Comparison of ENCODE assay signal across 8 cellular contexts in genomic region chr1:229272164-229273158, GRCh38. TPM values are rescaled to one million over a fixed set of nuclear protein-coding genes. Genes with fewer than 3 reads are reported as not detected.
A peak's percentile ranks its signal among the peaks of the same experiment; 100 is the strongest.
DNase-seq lines count a peak whose midpoint lies in the region; ATAC-seq and TF ChIP-seq lines count a peak whose summit lies in the region.

No MANE protein-coding gene starts in this region.

- no peak overlapping the region for H3K56ac ChIP-seq in H9 (ENCODE audit: insufficient read length, low read depth, low read length)

- peak overlapping the region; percentile 91 for H3K4me2 ChIP-seq in H9 (ENCODE audit: insufficient read depth, insufficient read length, low read length)

- TF ChIP-seq POLR2A in tibial nerve (IDR thresholded peaks at IDR 0.05) (no peak), adrenal gland (IDR thresholded peaks at IDR 0.05) (no peak)

- no peak overlapping the region for H3K18ac ChIP-seq in H9 (ENCODE audit: insufficient read length, low read depth, low read length)

- H3K9me3 ChIP-seq in A673 (ENCODE audit: low read depth, low read length, poor library complexity, severe bottlenecking) (no peaks in the 10 kb centered on the region), H9 (ENCODE audit: control insufficient read depth, low read depth, low read length) (no peaks in the 10 kb centered on the region), tibial nerve (peaks cover 0 to 2% (median 0%) of the 10 kb centered on the region in 4 donors), adrenal gland (replicated peaks in 1 of 3) (no peaks in the 10 kb centered on the region)

- H3K4ac ChIP-seq in H9 (ENCODE audit: low read depth, low read length), result no peak overlapping the region

- no peaks in the 10 kb centered on the region for H3K36me3 ChIP-seq in A673 (ENCODE audit: insufficient read depth, low read length, poor library complexity, severe bottlenecking)
- H3K36me3 ChIP-seq in tibial nerve, result peaks cover 0 to 9% (median 0%) of the 10 kb centered on the region in 3 donors
- H3K36me3 ChIP-seq in adrenal gland (replicated peaks in 1 of 2), result no peaks in the 10 kb centered on the region

- no peaks in the 10 kb centered on the region for H4K20me1 ChIP-seq in H9 (ENCODE audit: control insufficient read depth, insufficient read depth, insufficient read length)

- H3K9ac ChIP-seq in H9 (ENCODE audit: extremely low read depth, insufficient read length, low read length), result peak overlapping the region; percentile 47

- H3K27ac ChIP-seq in A673 (ENCODE audit: low read depth, low read length, poor library complexity, severe bottlenecking) (no peak overlapping the region), H9 (ENCODE audit: insufficient read length, low read depth, low read length) (no peak overlapping the region), layer of hippocampus (ENCODE audit: low read depth, low read length) (peak overlapping the region; percentile 72), tibial nerve (peak overlapping the region; percentile 33 to 90 (median 87)), adrenal gland (peak overlapping the region in 1 of 5 donors; percentile 78)

- H3K4me3 Mint-ChIP-seq in H9, result peak overlapping the region; percentile 89 to 98

- no peak overlapping the region for H2AFZ ChIP-seq in H9 (ENCODE audit: low read length)

- ATAC-seq in activated naive CD4-positive, alpha-beta T cell treated with anti-CD3 and anti-CD28 coated beads, Interleukin-2, amount 50 U/mL, for 72 hours, result no peak

- no peak overlapping the region for H2BK5ac ChIP-seq in H9 (ENCODE audit: insufficient read length, low read length)

- BruUV-seq in A673 (replicated peaks; lab: Mats Ljungman, UMichigan), result TSS peak; percentile 62

- H3K79me1 ChIP-seq in H9 (ENCODE audit: insufficient read depth, low read depth, low read length, poor library complexity, severe bottlenecking), result peaks cover 7% of the 10 kb centered on the region

- H2BK120ac ChIP-seq in H9 (ENCODE audit: low read depth, low read length, poor library complexity, severe bottlenecking), result no peak overlapping the region

- H3K27ac Mint-ChIP-seq in H9, result no peak overlapping the region
- H3K27ac Mint-ChIP-seq in activated naive CD4-positive, alpha-beta T cell treated with anti-CD3 and anti-CD28 coated beads, Interleukin-2, amount 50 U/mL, for 72 hours, result peak overlapping the region; percentile 34 to 75

- H3K14ac ChIP-seq in H9 (ENCODE audit: insufficient read depth, low read length), result no peak overlapping the region

- POLR2A ChIA-PET in A673 (lab: Charles Lee; ENCODE audit: low non-redundant PET), result no interaction called here

- H2BK15ac ChIP-seq in H9 (ENCODE audit: low read depth, low read length), result no peak overlapping the region

- no peak overlapping the region for H4K5ac ChIP-seq in H9 (ENCODE audit: insufficient read length, low read depth, low read length)

- TF ChIP-seq EP300 in tibial nerve (IDR thresholded peaks at IDR 0.05), result no peak

- peaks cover 14% of the 10 kb centered on the region for H3K27me3 Mint-ChIP-seq in H9 (ENCODE audit: low read depth)

- no peak overlapping the region for H4K91ac ChIP-seq in H9 (ENCODE audit: insufficient read length, low read depth, low read length)

- H2BK12ac ChIP-seq in H9 (ENCODE audit: insufficient read length, low read depth, low read length), result no peak overlapping the region

- H3K4me1 ChIP-seq in A673 (ENCODE audit: insufficient read depth, low read length, poor library complexity, severe bottlenecking), result peaks cover 6% of the 10 kb centered on the region
- H3K4me1 ChIP-seq in H9 (ENCODE audit: insufficient read depth, low read length), result peaks cover 7% of the 10 kb centered on the region; the same call in 1 of the 2 replicates
- peaks cover 0 to 36% (median 16%) of the 10 kb centered on the region in 4 donors for H3K4me1 ChIP-seq in tibial nerve
- H3K4me1 ChIP-seq in adrenal gland (replicated peaks in 1 of 2), result peaks cover 14 to 55% of the 10 kb centered on the region in 2 donors

- H2AK5ac ChIP-seq in H9 (ENCODE audit: insufficient read length, low read length), result no peak overlapping the region

- no peak overlapping the region for H2BK20ac ChIP-seq in H9 (ENCODE audit: low read depth, low read length, poor library complexity, severe bottlenecking)

- CTCF ChIA-PET in A673 (lab: Charles Lee), result no interaction called here

- peaks cover 15% of the 10 kb centered on the region for H3K23me2 ChIP-seq in H9 (ENCODE audit: insufficient read length, low read depth, low read length, poor library complexity, severe bottlenecking)

- no peak overlapping the region for H4K8ac ChIP-seq in H9 (replicated peaks; ENCODE audit: insufficient read length, low read depth, low read length)

- H3K27me3 ChIP-seq in A673 (replicated peaks; ENCODE audit: insufficient read depth, low read depth, low read length, poor library complexity) (no peaks in the 10 kb centered on the region), H9 (ENCODE audit: insufficient read depth, low read length) (no peaks in the 10 kb centered on the region), layer of hippocampus (ENCODE audit: control insufficient read depth, insufficient read depth, low read length) (no peaks in the 10 kb centered on the region), tibial nerve (no peaks in the 10 kb centered on the region), adrenal gland (no peaks in the 10 kb centered on the region)

- no peak overlapping the region for H3K23ac ChIP-seq in H9 (ENCODE audit: insufficient read length, low read depth, low read length)

- DNase-seq in A673 (ENCODE audit: low spot score), result no peak
- DNase-seq in H9, result no peak
- DNase-seq in activated naive CD4-positive, alpha-beta T cell treated with anti-CD3 and anti-CD28 coated beads, Interleukin-2, amount 50 U/mL, for 72 hours (ENCODE audit: low spot score in 2 of 2), result no peak
- no peak for DNase-seq in tibial nerve (ENCODE audit: low spot score in 2 of 2)
- DNase-seq in adrenal gland, result no peak
- DNase-seq in GM03348 (ENCODE audit: low spot score), result no peak
- no peak for DNase-seq in NK-92 treated with Interleukin-12 subunit alpha and Interleukin-12 subunit beta, amount 100 ng/mL, for 24 hours (lab: John Stamatoyannopoulos, UW)

- H3K9me3 Mint-ChIP-seq in H9, result peaks cover 4% of the 10 kb centered on the region in 2 experiments; a peak in 2 of 5 replicates
- no peaks in the 10 kb centered on the region for H3K9me3 Mint-ChIP-seq in activated naive CD4-positive, alpha-beta T cell treated with anti-CD3 and anti-CD28 coated beads, Interleukin-2, amount 50 U/mL, for 72 hours

- H3K4me1 Mint-ChIP-seq in H9, result peaks cover 28 to 32% of the 10 kb centered on the region in 2 experiments

- no peak overlapping the region for H3T11ph ChIP-seq in H9 (ENCODE audit: low read length)

- peak overlapping the region; percentile 84 for H3K4me3 ChIP-seq in A673 (ENCODE audit: low read depth, low read length, poor library complexity, severe bottlenecking)
- peak overlapping the region; percentile 25 to 75 (median 60) for H3K4me3 ChIP-seq in tibial nerve
- peak overlapping the region in 1 of 4 donors; percentile 88 for H3K4me3 ChIP-seq in adrenal gland

- peaks cover 3 to 10% (median 3%) of the 10 kb centered on the region in 3 experiments; a peak in 4 of 7 replicates for H3K36me3 Mint-ChIP-seq in H9 (ENCODE audit: insufficient read depth in 1 of 3, low read depth in 3 of 3)
- H3K36me3 Mint-ChIP-seq in activated naive CD4-positive, alpha-beta T cell treated with anti-CD3 and anti-CD28 coated beads, Interleukin-2, amount 50 U/mL, for 72 hours, result peaks cover 11 to 15% of the 10 kb centered on the region in 2 donors

- no CpG with 5 or more reads among the region's 11 CpGs for WGBS in H9 (ENCODE audit: extremely low coverage, insufficient read length, low lambda C conversion rate)
- 47 to 51% methylated on average over 11 of the region's 11 CpGs for WGBS in tibial nerve, 2 donors
- 55 to 65% (median 58%) methylated on average over 11 of the region's 11 CpGs for WGBS in adrenal gland, 4 donors

- no peak for TF ChIP-seq CTCF in A673 (conservative IDR thresholded peaks at IDR 0.05; ENCODE audit: low read depth, low read length)
- TF ChIP-seq CTCF in H9 (conservative IDR thresholded peaks at IDR 0.05), result no peak
- TF ChIP-seq CTCF in tibial nerve (IDR thresholded peaks at IDR 0.05), result no peak
- TF ChIP-seq CTCF in adrenal gland (IDR thresholded peaks at IDR 0.05), result no peak

- intact Hi-C loops in A673 (cut with micrococcal nuclease; ENCODE audit: unreplicated experiment), result loop anchor here (5.0 kb wide), 1 partner anchor 70 kb away; the partner anchor contains the start of gene CCSAP
- intact Hi-C loops in adrenal gland (cut with DNase I), result loop anchor here (5.0 to 10.0 kb wide), 2 partner anchors 70 to 72 kb away; partner anchors contain the start of gene CCSAP (in 2 of the 2)

- H3K79me2 ChIP-seq in H9 (ENCODE audit: insufficient read depth, low read length), result peaks cover 17% of the 10 kb centered on the region; the same call in 1 of the 2 replicates

RNA-seq across cellular contexts. Expression of gene RAB4A, which starts 1.6 kb away (rescaled TPM):
- total RNA-seq in A673 (2021) (46.5 and 51.6 TPM in 2 replicates), H9 (2021) (64.2 and 66.7 TPM in 2 replicates), tibial nerve (10 to 100 TPM; 16.2 to 41.3 (median 31.2) TPM), adrenal gland (10 to 100 TPM; 34.6 to 80.9 (median 53.1) TPM)
- total RNA-seq in activated naive CD4-positive, alpha-beta T cell treated with anti-CD3 and anti-CD28 coated beads, Interleukin-2, amount 50 U/mL, for 72 hours, result 10 to 100 TPM; 31.0 to 32.2 TPM
- 10 to 100 TPM; 14.5 to 30.8 (median 16.5) TPM for polyA plus RNA-seq in adrenal gland

Comparison
In these comparisons a context has a peak if more than half of its experiments do, and no peak if none do; other contexts are left out.
1. H3K27ac ChIP-seq: peak in layer of hippocampus (single experiment) and tibial nerve (4 of 4); none in A673 (single experiment) and H9 (single experiment).
2. H3K27ac Mint-ChIP-seq: peak in activated naive CD4-positive, alpha-beta T cell treated with anti-CD3 and anti-CD28 coated beads, Interleukin-2, amount 50 U/mL, for 72 hours (2 of 2); none in H9 (0 of 3).